Comparison of ENCODE assay signal across 17 cellular contexts in the genomic region with DNA sequence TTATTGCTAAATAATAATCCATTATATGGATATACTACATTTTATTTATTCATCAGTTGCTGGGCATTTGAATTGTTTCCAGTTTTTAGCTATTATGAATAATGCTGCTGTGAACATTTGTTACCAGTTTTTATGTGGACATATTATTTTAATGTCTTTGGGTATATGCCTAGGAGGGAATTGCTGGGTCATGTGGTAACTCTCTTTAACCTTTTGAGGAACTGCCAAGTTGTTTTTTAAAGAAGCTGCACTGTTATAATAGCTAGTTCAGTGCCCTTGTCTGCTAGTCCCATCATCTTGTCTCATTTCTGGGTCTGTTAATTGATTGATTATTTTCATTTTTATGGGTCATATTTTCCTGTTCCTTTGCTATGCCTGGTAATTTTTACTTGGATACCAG. TPM values are rescaled to one million over a fixed set of nuclear protein-coding genes. Genes with fewer than 3 reads are reported as not detected.
DNase-seq lines count a peak whose midpoint lies in the region; ATAC-seq lines count a peak whose summit lies in the region.
"Had no signal": no experiment of that assay in that cellular context is flagged by ENCODE, and none has a peak within 500 bp of the region (broad histone marks: within the 10 kb centered on the region; RNA-seq: fewer than 3 reads in every experiment).

No MANE protein-coding gene starts in this region.

- ATAC-seq in naive thymus-derived CD4-positive, alpha-beta T cell: peak; percentile 52
- no peak for ATAC-seq in HG02970 (IDR thresholded peaks at IDR 0.05; ENCODE audit: low FRiP score, unreplicated experiment)
- ATAC-seq in HG02885 (IDR thresholded peaks at IDR 0.05; ENCODE audit: poor library complexity, unreplicated experiment): no peak

- intact Hi-C loops in naive thymus-derived CD4-positive, alpha-beta T cell (cut with micrococcal nuclease): loop anchor here in 1 of 2 donors (5.0 kb wide), 1 partner anchor 40 kb away; no protein-coding TSS in a partner anchor

- H3K4me1 Mint-ChIP-seq in naive thymus-derived CD4-positive, alpha-beta T cell: peaks cover 2 to 77% (median 60%) of the 10 kb centered on the region in 7 donors

- CTCF ChIA-PET in naive thymus-derived CD4-positive, alpha-beta T cell (lab: Charles Lee): no interaction called here

- H3K27ac ChIP-seq in naive thymus-derived CD4-positive, alpha-beta T cell (ENCODE audit: low read depth, low read length): no peak overlapping the region
- H3K27ac ChIP-seq: Peyer's patch had no signal

- H3K27me3 ChIP-seq in naive thymus-derived CD4-positive, alpha-beta T cell (ENCODE audit: control insufficient read depth in 2 of 2, insufficient read depth in 2 of 2, low read length in 2 of 2): no peaks in the 10 kb centered on the region
- H3K27me3 ChIP-seq: Peyer's patch, testis had no signal

- no peaks in the 10 kb centered on the region for H3K9me3 ChIP-seq in naive thymus-derived CD4-positive, alpha-beta T cell (ENCODE audit: control insufficient read depth in 2 of 3, low read length in 3 of 3)
- H3K9me3 ChIP-seq: Peyer's patch, testis had no signal

- peak; percentile 71 to 83 for DNase-seq in AML-193 (lab: John Stamatoyannopoulos, UW)
- peak; percentile 45 to 52 for DNase-seq in Kasumi-1 (lab: John Stamatoyannopoulos, UW)
- peak; percentile 18 for DNase-seq in SKM-1 (lab: John Stamatoyannopoulos, UW; ENCODE audit: unreplicated experiment)
- no peak for DNase-seq in naive thymus-derived CD4-positive, alpha-beta T cell
- DNase-seq in activated T-cell treated with anti-CD3 and anti-CD28 coated beads for 4 hours: no peak
- DNase-seq in DMS79 treated with DMSO at 0.1 percent for 48 hours (lab: John Stamatoyannopoulos, UW): no peak
- DNase-seq: activated CD4-positive, alpha-beta T cell treated with anti-CD3 and anti-CD28 coated beads, Interleukin-2, amount 10 ng/mL, durations not matched to agents 24 days and 14 days; activated CD8-positive, alpha-beta memory T cell treated with anti-CD3 and anti-CD28 coated beads, Interleukin-2, amount 50 U/mL, for 4 hours; activated gamma-delta T cell; NCI-H526 treated with DMSO at 0.1 percent for 48 hours; Peyer's patch; stimulated activated CD8-positive, alpha-beta memory T cell treated with anti-CD3 and anti-CD28 coated beads, Interleukin-4, amount 100 ng/mL, for 48 hours; testis had no signal

- peaks cover 0 to 15% (median 4%) of the 10 kb centered on the region in 11 donors for H3K9me3 Mint-ChIP-seq in naive thymus-derived CD4-positive, alpha-beta T cell

- H3K27ac Mint-ChIP-seq in naive thymus-derived CD4-positive, alpha-beta T cell: no peak overlapping the region
- H3K27ac Mint-ChIP-seq: activated CD4-positive, alpha-beta T cell treated with anti-CD3 and anti-CD28 coated beads, Interleukin-2, amount 10 ng/mL, durations not matched to agents 24 days and 14 days; mesothelial cell of epicardium had no signal

- no peak overlapping the region for H3K4me3 Mint-ChIP-seq in naive thymus-derived CD4-positive, alpha-beta T cell
- H3K4me3 Mint-ChIP-seq: activated CD4-positive, alpha-beta T cell treated with anti-CD3 and anti-CD28 coated beads, Interleukin-2, amount 10 ng/mL, durations not matched to agents 24 days and 14 days; mesothelial cell of epicardium; neural crest cell had no signal

- H3K4me3 ChIP-seq in naive thymus-derived CD4-positive, alpha-beta T cell (ENCODE audit: low read length): no peak overlapping the region
- H3K4me3 ChIP-seq: Peyer's patch, testis had no signal

- peaks cover 0 to 8% of the 10 kb centered on the region in 2 donors for H3K4me1 ChIP-seq in naive thymus-derived CD4-positive, alpha-beta T cell (ENCODE audit: control insufficient read depth in 2 of 2, insufficient read depth in 2 of 2, low read length in 2 of 2)

- POLR2A ChIA-PET in naive thymus-derived CD4-positive, alpha-beta T cell (lab: Charles Lee): interaction anchor here (0.6 to 0.7 kb wide), 2 partner anchors 365 to 668 kb away, joined by 3 read pairs; no protein-coding TSS in a partner anchor

- H3K36me3 Mint-ChIP-seq in naive thymus-derived CD4-positive, alpha-beta T cell: peaks cover 0 to 18% (median 12%) of the 10 kb centered on the region in 5 donors

- peaks cover 0 to 19% (median 0%) of the 10 kb centered on the region in 5 donors for H3K27me3 Mint-ChIP-seq in naive thymus-derived CD4-positive, alpha-beta T cell

- no peaks in the 10 kb centered on the region for H3K36me3 ChIP-seq in naive thymus-derived CD4-positive, alpha-beta T cell (ENCODE audit: control insufficient read depth in 2 of 3, insufficient read depth in 3 of 3, low read length in 3 of 3)
- H3K36me3 ChIP-seq: Peyer's patch had no signal

RNA-seq across cellular contexts. Expression of gene FOXO3, which starts 56.3 kb away (rescaled TPM):
- total RNA-seq in naive thymus-derived CD4-positive, alpha-beta T cell: 10 to 100 TPM; 11.6 to 39.5 (median 21.7) TPM
- 10 to 100 TPM; 17.8 to 19.9 TPM for polyA plus RNA-seq in naive thymus-derived CD4-positive, alpha-beta T cell

Comparison
In these comparisons a context has a peak if more than half of its experiments do, and no peak if none do; other contexts are left out.
1. DNase-seq: peak in AML-193 (2 of 2), Kasumi-1 (2 of 2) and SKM-1 (single experiment); none in naive thymus-derived CD4-positive, alpha-beta T cell (0 of 9), activated T-cell treated with anti-CD3 and anti-CD28 coated beads for 4 hours (single experiment) and DMS79 treated with DMSO at 0.1 percent for 48 hours (single experiment).